11 cellular contexts compared by ENCODE assay signal in the genomic region with DNA sequence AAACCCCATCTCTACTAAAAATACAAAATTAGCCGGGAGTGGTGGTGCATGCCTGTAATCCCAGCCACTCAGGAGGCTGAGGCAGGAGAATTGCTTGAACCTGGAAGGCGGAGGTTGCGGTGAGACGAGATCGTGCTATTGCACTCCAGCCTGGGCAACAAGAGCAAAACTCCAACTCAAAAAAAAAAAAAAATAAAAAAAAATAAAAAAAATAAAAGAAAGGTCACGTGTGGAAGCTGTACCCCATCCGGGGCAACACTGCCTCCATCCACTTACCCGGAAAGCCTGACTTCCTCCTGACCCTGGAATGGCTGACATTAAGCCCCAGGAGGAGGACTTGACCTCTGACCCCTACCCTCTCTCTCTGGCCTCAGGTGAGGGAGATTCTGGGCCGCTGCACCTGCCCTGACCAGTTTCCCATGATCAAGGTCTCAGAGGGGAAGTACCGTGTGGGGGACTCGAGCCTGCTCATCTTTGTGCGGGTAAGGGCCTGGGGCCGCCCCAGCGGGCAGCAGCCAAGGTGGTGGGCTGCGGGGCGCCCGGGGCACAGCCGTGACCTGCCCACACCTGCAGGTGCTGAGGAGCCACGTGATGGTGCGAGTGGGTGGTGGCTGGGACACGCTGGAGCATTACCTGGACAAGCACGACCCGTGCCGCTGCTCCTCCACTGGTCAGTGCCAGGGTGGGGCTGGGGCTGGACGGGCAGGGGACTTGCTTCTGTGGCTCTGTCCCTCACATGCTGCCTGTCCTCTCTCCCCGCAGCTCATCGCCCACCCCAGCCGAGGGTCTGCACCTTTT. TPM values are rescaled to one million over a fixed set of nuclear protein-coding genes. Genes with fewer than 3 reads are reported as not detected.
DNase-seq lines count a peak whose midpoint lies in the region; ATAC-seq and TF ChIP-seq lines count a peak whose summit lies in the region.
"Had no signal": no experiment of that assay in that cellular context is flagged by ENCODE, and none has a peak within 500 bp of the region (broad histone marks: within the 10 kb centered on the region; RNA-seq: fewer than 3 reads in every experiment).

No MANE protein-coding gene starts in this region.

- CTCF ChIA-PET in IMR-90 (lab: Yijun Ruan, JAX), result interaction anchor here (0.7 kb wide), 1 partner anchor 18 kb away, joined by 8 read pairs; no protein-coding TSS in a partner anchor

- H3K36me3 ChIP-seq in IMR-90 (ENCODE audit: control insufficient read depth, insufficient read depth, low read length) (peaks cover 2% of the 10 kb centered on the region; the same call in 1 of the 2 replicates), esophagus muscularis mucosa (peaks cover 0 to 13% (median 4%) of the 10 kb centered on the region in 4 donors), ovary (no peaks in the 10 kb centered on the region)
- H3K36me3 ChIP-seq: BE2C, SJCRH30 had no signal

- intact Hi-C loops in IMR-90 (cut with micrococcal nuclease) (no loop called here), esophagus muscularis mucosa (cut with DNase I) (no loop called here), ovary (cut with DNase I) (no loop called here)

- no peak overlapping the region for H2BK120ac ChIP-seq in IMR-90 (ENCODE audit: low read depth, low read length)

- H3K9me1 ChIP-seq in IMR-90 (ENCODE audit: insufficient read depth, low read length), result peaks cover 5% of the 10 kb centered on the region; the same call in 1 of the 2 replicates

- H3K4me3 ChIP-seq in IMR-90 (ENCODE audit: insufficient read depth, low read depth, low read length), result no peak overlapping the region
- peak overlapping the region; percentile 40 to 53 (median 42) for H3K4me3 ChIP-seq in esophagus muscularis mucosa
- no peak overlapping the region for H3K4me3 ChIP-seq in ovary

- H3K9me3 ChIP-seq in IMR-90 (ENCODE audit: control insufficient read depth, insufficient read depth, low read length) (no peaks in the 10 kb centered on the region), esophagus muscularis mucosa (no peaks in the 10 kb centered on the region), ovary (no peaks in the 10 kb centered on the region)
- H3K9me3 ChIP-seq: BE2C, SJCRH30 had no signal

- no peak overlapping the region for H3K23ac ChIP-seq in IMR-90 (ENCODE audit: low read depth, low read length)

- no peak overlapping the region for H2BK20ac ChIP-seq in IMR-90 (ENCODE audit: low read depth, low read length)

- H2BK5ac ChIP-seq in IMR-90 (ENCODE audit: low read depth, low read length, poor library complexity, severe bottlenecking), result no peak overlapping the region

- DNase-seq in IMR-90, result no peak
- DNase-seq in esophagus muscularis mucosa (ENCODE audit: extremely low spot score), result no peak
- DNase-seq in ovary, result no peak
- no peak for DNase-seq in NCI-H1417 (lab: John Stamatoyannopoulos, UW)
- DNase-seq in NCI-H1105 (lab: John Stamatoyannopoulos, UW), result no peak
- no peak for DNase-seq in MV-4-11 (lab: John Stamatoyannopoulos, UW)
- DNase-seq: cerebellar nuclear complex had no signal

- WGBS in IMR-90 (ENCODE audit: extremely low coverage in 2 of 2, insufficient read length in 1 of 2), 2 experiments, result 69% methylated on average over 12 of the region's 28 CpGs; no CpG with 5 or more reads in 1 of the 2 experiments
- WGBS in esophagus muscularis mucosa, result 57% methylated on average over 18 of the region's 28 CpGs
- WGBS in ovary, 3 donors, result 61 to 71% (median 61%) methylated on average over 20 to 28 of the region's 28 CpGs

- no peak overlapping the region for H4K5ac ChIP-seq in IMR-90 (ENCODE audit: low read depth, low read length)

- no peak overlapping the region for H3K4me2 ChIP-seq in IMR-90 (ENCODE audit: low read depth, low read length)

- H4K91ac ChIP-seq in IMR-90 (ENCODE audit: insufficient read depth, low read depth, low read length), result no peak overlapping the region

- no peak overlapping the region for H4K8ac ChIP-seq in IMR-90 (ENCODE audit: low read depth in 2 of 2, low read length in 2 of 2)

- no peak overlapping the region for H3K18ac ChIP-seq in IMR-90 (ENCODE audit: low read depth, low read length)

- peak overlapping the region; percentile 87 for H2AFZ ChIP-seq in IMR-90 (replicated peaks; ENCODE audit: low read length, poor library complexity)

- H3K27me3 ChIP-seq in IMR-90 (ENCODE audit: control insufficient read depth, insufficient read depth, low read length), result peaks cover 22% of the 10 kb centered on the region
- peaks cover 0 to 21% (median 6%) of the 10 kb centered on the region in 4 donors for H3K27me3 ChIP-seq in esophagus muscularis mucosa
- no peaks in the 10 kb centered on the region for H3K27me3 ChIP-seq in ovary
- H3K27me3 ChIP-seq: SJCRH30 had no signal

- POLR2A ChIA-PET in IMR-90 (lab: Charles Lee; ENCODE audit: unreplicated experiment), result no interaction called here

- in situ Hi-C loops in IMR-90 (cut with MboI; ENCODE audit: low sequenced_read_pairs), result no loop called here

- no peak overlapping the region; the same call in 2 of the 3 replicates for H2BK15ac ChIP-seq in IMR-90 (ENCODE audit: low read depth, low read length)

- H3K9ac ChIP-seq in IMR-90 (ENCODE audit: low read depth, low read length), result no peak overlapping the region

- ATAC-seq in IMR-90 (ENCODE audit: low read depth) (no peak), GM18858 (IDR thresholded peaks at IDR 0.05; ENCODE audit: unreplicated experiment) (no peak)

- H2AK9ac ChIP-seq in IMR-90 (replicated peaks; ENCODE audit: low read depth, low read length, poor library complexity), result peak overlapping the region; percentile 96

- H3K4me1 ChIP-seq in IMR-90 (ENCODE audit: control insufficient read depth, insufficient read depth, low read length), result peaks cover 17% of the 10 kb centered on the region
- peaks cover 74 to 91% (median 86%) of the 10 kb centered on the region in 4 donors for H3K4me1 ChIP-seq in esophagus muscularis mucosa
- H3K4me1 ChIP-seq in ovary (ENCODE audit: insufficient read depth), result peaks cover 22% of the 10 kb centered on the region

- H3K27ac ChIP-seq in 22Rv1 (peak overlapping the region; percentile 47), IMR-90 (ENCODE audit: insufficient read depth, low read length) (no peak overlapping the region), esophagus muscularis mucosa (replicated peaks in 1 of 4) (peak overlapping the region; percentile 92 to 97 (median 94)), ovary (peak overlapping the region; percentile 8 to 16)

- TF ChIP-seq POLR2A in IMR-90 (IDR thresholded peaks at IDR 0.05; ENCODE audit: low read depth, low read length), result no peak
- TF ChIP-seq POLR2A in esophagus muscularis mucosa (IDR thresholded peaks at IDR 0.05; ENCODE audit: low read depth), result no peak
- no peak for TF ChIP-seq POLR2A in ovary (IDR thresholded peaks at IDR 0.05)

- dilution Hi-C loops in IMR-90 (cut with HindIII; ENCODE audit: low sequenced_read_pairs, unreplicated experiment), result no loop called here

- peaks cover 34% of the 10 kb centered on the region for H4K20me1 ChIP-seq in IMR-90 (ENCODE audit: insufficient read depth, low read length)

- peak overlapping the region; percentile 29; the same call in 1 of the 2 replicates for H3K4ac ChIP-seq in IMR-90 (ENCODE audit: low read depth, low read length)

- no peak for TF ChIP-seq CTCF in 22Rv1 (IDR thresholded peaks at IDR 0.05)
- TF ChIP-seq CTCF in IMR-90 (conservative IDR thresholded peaks at IDR 0.05; ENCODE audit: low read depth, low read length), result no peak
- TF ChIP-seq CTCF in esophagus muscularis mucosa (IDR thresholded peaks at IDR 0.05), result no peak
- no peak for TF ChIP-seq CTCF in ovary (IDR thresholded peaks at IDR 0.05)

- H2AK5ac ChIP-seq in IMR-90 (ENCODE audit: low read depth, low read length), result peak overlapping the region; percentile 88

- BruUV-seq in IMR-90 (replicated peaks; lab: Mats Ljungman, UMichigan), result no TSS peak

- no peak overlapping the region for H3K14ac ChIP-seq in IMR-90 (replicated peaks; ENCODE audit: low read depth, low read length)

- H3K56ac ChIP-seq in IMR-90 (ENCODE audit: extremely low read depth, insufficient read depth, low read length), result no peak overlapping the region

- peaks cover 8 to 42% of the 10 kb centered on the region in 2 experiments; a peak in 3 of 4 replicates for H3K79me1 ChIP-seq in IMR-90 (ENCODE audit: low read depth in 1 of 2, low read length in 2 of 2)

- no peak for TF ChIP-seq RAD21 in IMR-90 (IDR thresholded peaks at IDR 0.05; ENCODE audit: low read length)

- TF ChIP-seq EP300 in esophagus muscularis mucosa (IDR thresholded peaks at IDR 0.05) (no peak), ovary (IDR thresholded peaks at IDR 0.05) (no peak)

TF ChIP-seq in IMR-90, 13 proteins besides CTCF, POLR2A, EP300 and RAD21 (continues in another document):
- no peak for TF ChIP-seq BHLHE40 (IDR thresholded peaks at IDR 0.05; ENCODE audit: low read depth, low read length)

RNA-seq across cellular contexts. Expression of gene GAS2L1, which starts 3.8 kb away (rescaled TPM):
- 1.4 TPM in 2 replicates for total RNA-seq in IMR-90 (2012; rRNA removed)
- polyA plus RNA-seq in IMR-90 (2012; rRNA removed), result 15.6 and 22.5 TPM in 2 replicates
- 24.1 and 32.2 TPM in 2 replicates for polyA plus RNA-seq in IMR-90 (2012; cell fraction: cytosol; rRNA removed)
- 20.1 and 69.5 TPM in 2 replicates for polyA plus RNA-seq in IMR-90 (2012; cell fraction: nucleus; rRNA removed; ENCODE audit: low replicate concordance)
- 10 to 100 TPM; 25.8 to 63.9 (median 38.8) TPM for total RNA-seq in esophagus muscularis mucosa
- total RNA-seq in ovary, result 10 to 100 TPM in 4 of 7 donors, 1 to 10 TPM in 3; 6.2 to 21.0 (median 12.5) TPM
- polyA plus RNA-seq in ovary, result 1 to 10 TPM; 2.1 to 9.8 TPM

RNA-seq across cellular contexts. Expression of gene RASL10A, which starts 5.2 kb away (rescaled TPM):
- total RNA-seq in IMR-90 (2012; rRNA removed), result not detected in 2 replicates
- 0.07 and 0.26 TPM in 2 replicates for polyA plus RNA-seq in IMR-90 (2012; rRNA removed)
- 0.22 TPM in 1 of 2 replicates, not detected in the other for polyA plus RNA-seq in IMR-90 (2012; cell fraction: cytosol; rRNA removed)
- polyA plus RNA-seq in IMR-90 (2012; cell fraction: nucleus; rRNA removed; ENCODE audit: low replicate concordance), result 0.89 and 2.7 TPM in 2 replicates
- 1 to 10 TPM in 1 of 4 donors, under 1 TPM in 2, not detected in 1; 0.50 to 1.6 (median 0.84) TPM for total RNA-seq in esophagus muscularis mucosa
- under 1 TPM in 4 of 7 donors, not detected in 3; 0.22 to 0.53 (median 0.41) TPM for total RNA-seq in ovary
- under 1 TPM; 0.30 to 0.45 TPM for polyA plus RNA-seq in ovary

RNA-seq across cellular contexts. Expression of gene EWSR1, which starts 42.2 kb away (rescaled TPM):
- total RNA-seq in IMR-90 (2012; rRNA removed) (414 and 518 TPM in 2 replicates), esophagus muscularis mucosa (100 to 1,000 TPM; 183 to 203 (median 198) TPM), ovary (100 to 1,000 TPM; 127 to 191 (median 170) TPM)
- polyA plus RNA-seq in IMR-90 (2012; rRNA removed) (243 and 267 TPM in 2 replicates), ovary (100 to 1,000 TPM; 136 to 175 TPM)
- 124 and 135 TPM in 2 replicates for polyA plus RNA-seq in IMR-90 (2012; cell fraction: cytosol; rRNA removed)
- 764 and 770 TPM in 2 replicates for polyA plus RNA-seq in IMR-90 (2012; cell fraction: nucleus; rRNA removed; ENCODE audit: low replicate concordance)

RNA-seq across cellular contexts. Expression of gene RHBDD3, which starts 42.5 kb away (rescaled TPM):
- 5.7 and 6.9 TPM in 2 replicates for total RNA-seq in IMR-90 (2012; rRNA removed)
- 21.2 and 21.5 TPM in 2 replicates for polyA plus RNA-seq in IMR-90 (2012; rRNA removed)
- polyA plus RNA-seq in IMR-90 (2012; cell fraction: cytosol; rRNA removed), result 16.5 and 26.9 TPM in 2 replicates
- polyA plus RNA-seq in IMR-90 (2012; cell fraction: nucleus; rRNA removed; ENCODE audit: low replicate concordance), result 32.2 and 94.3 TPM in 2 replicates
- 10 to 100 TPM; 12.6 to 23.5 (median 20.7) TPM for total RNA-seq in esophagus muscularis mucosa
- total RNA-seq in ovary, result 10 to 100 TPM; 16.9 to 26.8 (median 19.4) TPM
- polyA plus RNA-seq in ovary, result 10 to 100 TPM in 1 of 2 donors, 1 to 10 TPM in 1; 4.2 to 22.5 TPM

Comparison
In these comparisons a context has a peak if more than half of its experiments do, and no peak if none do; other contexts are left out.
1. H3K4me3 ChIP-seq: peak in esophagus muscularis mucosa (4 of 4); none in IMR-90 (single experiment) and ovary (single experiment).